In genomic region chr19:46913198-46913851, GRCh38 we compare ENCODE assay signal across 12 cellular contexts. TPM values are rescaled to one million over a fixed set of nuclear protein-coding genes. Genes with fewer than 3 reads are reported as not detected.
DNase-seq lines count a peak whose midpoint lies in the region; ATAC-seq and TF ChIP-seq lines count a peak whose summit lies in the region.
"Had no signal": no experiment of that assay in that cellular context is flagged by ENCODE, and none has a peak within 500 bp of the region (broad histone marks: within the 10 kb centered on the region; RNA-seq: fewer than 3 reads in every experiment).

No MANE protein-coding gene starts in this region.

- H3K4me3 ChIP-seq in GM23248 (peak overlapping the region; percentile 42), gastrocnemius medialis (peak overlapping the region in 1 of 4 donors; percentile 9), body of pancreas (no peak overlapping the region)

- TF ChIP-seq POLR2A in gastrocnemius medialis (IDR thresholded peaks at IDR 0.05) (no peak), body of pancreas (IDR thresholded peaks at IDR 0.05) (no peak)

- no peaks in the 10 kb centered on the region for H4K20me1 ChIP-seq in GM23248 (ENCODE audit: insufficient read depth)

- 62 to 65% methylated on average over 6 of the region's 6 CpGs for WGBS in GM23248 (ENCODE audit: low coverage in 1 of 2, low lambda C conversion rate in 2 of 2, missing lambda C conversion rate in 2 of 2), 2 experiments
- 59 to 63% methylated on average over 6 of the region's 6 CpGs for WGBS in body of pancreas, 2 donors

- H3K27ac ChIP-seq in GM23248 (peak overlapping the region; percentile 74), gastrocnemius medialis (peak overlapping the region; percentile 1 to 9 (median 7)), body of pancreas (no peak overlapping the region)

- H3K9me3 ChIP-seq in GM23248 (ENCODE audit: low read depth) (no peaks in the 10 kb centered on the region), gastrocnemius medialis (no peaks in the 10 kb centered on the region), body of pancreas (no peaks in the 10 kb centered on the region)

- H3K4me2 ChIP-seq in GM23248 (ENCODE audit: unreplicated experiment): peak overlapping the region; percentile 92

- TF ChIP-seq CTCF in gastrocnemius medialis (IDR thresholded peaks at IDR 0.05 in 4 of 5, conservative IDR thresholded peaks at IDR 0.05 in 1 of 5): no peak
- no peak for TF ChIP-seq CTCF in body of pancreas (IDR thresholded peaks at IDR 0.05)

- no peak overlapping the region for H2AFZ ChIP-seq in GM23248

- peaks cover 100% of the 10 kb centered on the region for H3K79me2 ChIP-seq in GM23248 (ENCODE audit: insufficient read depth)

- in situ Hi-C loops in GM23248 (cut with MboI): no loop called here
- in situ Hi-C loops in gastrocnemius medialis (cut with MboI; ENCODE audit: low sequenced_read_pairs in 4 of 4): no loop called here

- H3K27me3 ChIP-seq in GM23248 (replicated peaks; ENCODE audit: insufficient read depth) (no peaks in the 10 kb centered on the region), gastrocnemius medialis (no peaks in the 10 kb centered on the region), body of pancreas (no peaks in the 10 kb centered on the region)

- H3F3A ChIP-seq in GM23248 (ENCODE audit: insufficient read depth): peaks cover 37% of the 10 kb centered on the region

- H3K36me3 ChIP-seq in GM23248 (ENCODE audit: low read depth): no peaks in the 10 kb centered on the region
- no peaks in the 10 kb centered on the region for H3K36me3 ChIP-seq in gastrocnemius medialis
- H3K36me3 ChIP-seq in body of pancreas (replicated peaks in 1 of 2; ENCODE audit: insufficient read depth in 1 of 2, low read depth in 2 of 2): no peaks in the 10 kb centered on the region

- H3K4me1 ChIP-seq in GM23248 (ENCODE audit: insufficient read depth): peaks cover 40% of the 10 kb centered on the region
- H3K4me1 ChIP-seq in gastrocnemius medialis: peaks cover 37 to 61% of the 10 kb centered on the region in 2 donors
- peaks cover 10% of the 10 kb centered on the region for H3K4me1 ChIP-seq in body of pancreas

- H3K9ac ChIP-seq in GM23248: peak overlapping the region; percentile 56

- DNase-seq in GM23248 (peak; percentile 36), SW480 (ENCODE audit: low spot score) (peak; percentile 36), left cardiac atrium (no peak), gastrocnemius medialis (no peak), body of pancreas (no peak), NCI-H2196 (lab: John Stamatoyannopoulos, UW; ENCODE audit: unreplicated experiment) (no peak)
- DNase-seq: activated CD4-positive, alpha-beta memory T cell treated with anti-CD3 and anti-CD28 coated beads for 36 hours; amygdala; glutamatergic neuron; HCEC 1CT had no signal

- no peaks in the 10 kb centered on the region for H3K9me2 ChIP-seq in GM23248 (ENCODE audit: insufficient read depth)

- ATAC-seq in left cardiac atrium: peak; percentile 71 to 86
- no peak for ATAC-seq in gastrocnemius medialis
- no peak for ATAC-seq in activated CD4-positive, CD25-positive, alpha-beta regulatory T cell treated with anti-CD3 and anti-CD28 coated beads, Interleukin-2, amount 50 U/mL, for 24 hours
- ATAC-seq in body of pancreas: no peak
- no peak for ATAC-seq in GM18907 (IDR thresholded peaks at IDR 0.05; ENCODE audit: unreplicated experiment)

- intact Hi-C loops in left cardiac atrium (cut with DNase I) (no loop called here), gastrocnemius medialis (cut with DNase I; ENCODE audit: low total_unique reads) (no loop called here), body of pancreas (cut with DNase I) (no loop called here)

RNA-seq across cellular contexts. Expression of gene ARHGAP35, which starts 52.5 kb away (rescaled TPM):
- total RNA-seq in GM23248 (2014; rRNA removed; shearing (Covaris generic)): 35.2 and 39.5 TPM in 2 replicates
- 13.5 and 13.9 TPM in 2 replicates for polyA plus RNA-seq in GM23248 (2016; fragmentation: Nextera tagmentation; extraction: Ambion mirVana)
- 10 to 100 TPM; 68.2 to 68.5 TPM for total RNA-seq in left cardiac atrium
- total RNA-seq in gastrocnemius medialis: 10 to 100 TPM; 16.1 to 43.6 (median 32.7) TPM
- 10 to 100 TPM; 22.8 to 24.7 TPM for total RNA-seq in body of pancreas

Comparison
In these comparisons a context has a peak if more than half of its experiments do, and no peak if none do; other contexts are left out.
1. DNase-seq: peak in GM23248 (single experiment) and SW480 (single experiment); none in left cardiac atrium (single experiment), gastrocnemius medialis (0 of 2), body of pancreas (0 of 4) and NCI-H2196 (single experiment).
2. H3K27ac ChIP-seq: peak in GM23248 (single experiment) and gastrocnemius medialis (4 of 4); none in body of pancreas (0 of 4).
3. ATAC-seq: peak in left cardiac atrium (2 of 2); none in gastrocnemius medialis (0 of 2), activated CD4-positive, CD25-positive, alpha-beta regulatory T cell treated with anti-CD3 and anti-CD28 coated beads, Interleukin-2, amount 50 U/mL, for 24 hours (0 of 2), body of pancreas (single experiment) and GM18907 (single experiment).